ENCODE assay signal across 9 cellular contexts in genomic region chr2:88329815-88330603, GRCh38.
DNase-seq lines count a peak whose midpoint lies in the region; ATAC-seq and TF ChIP-seq lines count a peak whose summit lies in the region.
"Had no signal": no experiment of that assay in that cellular context is flagged by ENCODE, and none has a peak within 500 bp of the region (broad histone marks: within the 10 kb centered on the region; RNA-seq: fewer than 3 reads in every experiment).

No MANE protein-coding gene starts in this region.

- no peak for TF ChIP-seq EP300 in transverse colon (IDR thresholded peaks at IDR 0.05; ENCODE audit: low read depth)

- no peak for TF ChIP-seq POLR2A in transverse colon (IDR thresholded peaks at IDR 0.05)

- no peaks in the 10 kb centered on the region for H3K9me3 ChIP-seq in transverse colon
- H3K9me3 ChIP-seq: right lobe of liver had no signal

- H3K4me1 Mint-ChIP-seq in WTC11: peaks cover 23% of the 10 kb centered on the region

- intact Hi-C loops in transverse colon (cut with DNase I; ENCODE audit: low total_unique reads): no loop called here

- no peak for TF ChIP-seq CTCF in WTC11 (IDR thresholded peaks at IDR 0.05)
- no peak for TF ChIP-seq CTCF in transverse colon (IDR thresholded peaks at IDR 0.05)

- no peak overlapping the region; the same call in 1 of the 2 replicates for H3K4me3 Mint-ChIP-seq in WTC11

- peak; percentile 72 for ATAC-seq in GM21515 (IDR thresholded peaks at IDR 0.05; ENCODE audit: unreplicated experiment)
- peak; percentile 96 for ATAC-seq in WTC11

- H3K4me1 ChIP-seq in transverse colon: no peaks in the 10 kb centered on the region
- H3K4me1 ChIP-seq: right lobe of liver had no signal

- H3K36me3 Mint-ChIP-seq in WTC11: no peaks in the 10 kb centered on the region

- no peak overlapping the region for H3K27ac ChIP-seq in transverse colon
- H3K27ac ChIP-seq: right lobe of liver had no signal

- WGBS in transverse colon (ENCODE audit: low coverage in 1 of 2), 2 donors: 22 to 48% methylated on average over 1 to 8 of the region's 8 CpGs

- peak overlapping the region; percentile 96 for H3K27ac Mint-ChIP-seq in WTC11

- CTCF ChIA-PET in WTC11 (lab: Charles Lee): interaction anchor here (0.6 to 1.1 kb wide), 8 partner anchors 9 to 269 kb away, joined by 3 to 8 read pairs (median 4); no protein-coding TSS in a partner anchor

- H3K9me3 Mint-ChIP-seq in WTC11: peaks cover 5% of the 10 kb centered on the region

- DNase-seq in DMS153 treated with DMSO at 0.1 percent for 48 hours (lab: John Stamatoyannopoulos, UW; ENCODE audit: unreplicated experiment) (peak; percentile 73), HS-5 (ENCODE audit: low read depth) (peak; percentile 4), WTC11 (ENCODE audit: low spot score) (peak; percentile 46), NCI-H1694 (lab: John Stamatoyannopoulos, UW) (no peak), GOT3 (lab: John Stamatoyannopoulos, UW) (no peak), transverse colon (no peak)
- DNase-seq in stimulated activated CD4-positive, alpha-beta T cell treated with anti-CD3 and anti-CD28 coated beads, Interleukin-4, amount 100 ng/mL, for 4 hours: no peak
- DNase-seq: right lobe of liver had no signal

- peaks cover 19% of the 10 kb centered on the region for H3K27me3 Mint-ChIP-seq in WTC11 (ENCODE audit: low read depth)

- no peak overlapping the region for H3K4me3 ChIP-seq in transverse colon
- H3K4me3 ChIP-seq: right lobe of liver had no signal

- H3K36me3 ChIP-seq in transverse colon: no peaks in the 10 kb centered on the region
- H3K36me3 ChIP-seq: right lobe of liver had no signal

- POLR2A ChIA-PET in WTC11 (lab: Charles Lee): no interaction called here

- no peaks in the 10 kb centered on the region for H3K27me3 ChIP-seq in transverse colon
- H3K27me3 ChIP-seq: right lobe of liver had no signal

- in situ Hi-C loops in transverse colon (cut with MboI; ENCODE audit: low pct_ligation_motif_present in 1 of 4, low pct_unique_long_range_greater_than_20kb in 1 of 4, low sequenced_read_pairs in 3 of 4): no loop called here

TF ChIP-seq in WTC11, 78 proteins besides CTCF, POLR2A, EP300 and RAD21:
- TF ChIP-seq ETV6 (CRISPR knock-in tag; IDR thresholded peaks at IDR 0.05) (0 out of 2 replicates have a peak, but pooled peaks have one; percentile 15), NFYB (CRISPR knock-in tag; conservative IDR thresholded peaks at IDR 0.05; ENCODE audit: low read depth) (no peak), FOXK1 (CRISPR knock-in tag; IDR thresholded peaks at IDR 0.05) (no peak)

Comparison
In these comparisons a context has a peak if more than half of its experiments do, and no peak if none do; other contexts are left out.
1. DNase-seq: peak in DMS153 treated with DMSO at 0.1 percent for 48 hours (single experiment), HS-5 (single experiment) and WTC11 (single experiment); none in NCI-H1694 (single experiment), GOT3 (single experiment), stimulated activated CD4-positive, alpha-beta T cell treated with anti-CD3 and anti-CD28 coated beads, Interleukin-4, amount 100 ng/mL, for 4 hours (0 of 2) and transverse colon (single experiment).